In the genomic region with DNA sequence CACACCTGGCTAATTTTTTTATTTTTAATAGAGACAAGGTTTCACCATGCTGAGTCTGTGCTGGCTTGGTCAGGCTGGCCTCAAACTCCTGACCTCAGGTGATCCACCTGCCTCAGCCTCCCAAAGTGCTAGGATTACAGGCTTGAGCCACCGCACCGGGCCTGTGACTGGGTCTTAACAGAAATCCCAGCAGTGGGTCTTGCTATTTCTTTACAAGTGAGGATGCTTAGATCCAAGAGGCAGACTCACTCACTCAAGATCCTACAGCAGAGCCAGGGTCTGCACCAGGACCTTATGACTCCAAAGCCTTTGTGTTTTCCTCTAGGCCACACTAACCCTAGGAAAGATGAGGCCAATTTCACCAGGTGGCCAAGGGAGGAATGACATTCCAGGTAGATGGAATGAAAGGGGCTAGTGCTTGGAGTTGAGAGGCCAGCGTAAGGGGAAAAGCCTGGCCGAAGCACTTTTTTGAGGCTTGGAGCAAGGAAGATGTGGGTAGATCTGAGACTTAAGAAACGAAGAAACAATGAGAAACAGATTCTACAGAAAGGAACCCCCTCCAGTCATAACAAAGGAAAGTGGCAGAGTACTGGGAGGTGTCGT, we compare ENCODE assay signal across 13 cellular contexts. TPM values are rescaled to one million over a fixed set of nuclear protein-coding genes. Genes with fewer than 3 reads are reported as not detected.
DNase-seq lines count a peak whose midpoint lies in the region; ATAC-seq lines count a peak whose summit lies in the region.
"Had no signal": no experiment of that assay in that cellular context is flagged by ENCODE, and none has a peak within 500 bp of the region (broad histone marks: within the 10 kb centered on the region; RNA-seq: fewer than 3 reads in every experiment).

No MANE protein-coding gene starts in this region.

- H3K36me3 ChIP-seq in mesendoderm (ENCODE audit: control insufficient read depth, insufficient read depth, low read length) = no peaks in the 10 kb centered on the region
- H3K36me3 ChIP-seq: BLaER1, uterus had no signal

- no peak for ATAC-seq in activated T-cell treated with anti-CD3 and anti-CD28 coated beads, Interleukin-2, amount 50 U/mL, for 72 hours (replicated peaks in 1 of 2)
- no peak for ATAC-seq in HG03571 (IDR thresholded peaks at IDR 0.05; ENCODE audit: unreplicated experiment)
- ATAC-seq in HG03460 (IDR thresholded peaks at IDR 0.05; ENCODE audit: unreplicated experiment) = no peak
- ATAC-seq: psoas muscle had no signal

- no peak overlapping the region for H3K9ac ChIP-seq in mesendoderm (ENCODE audit: low read length)
- H3K9ac ChIP-seq: BLaER1 had no signal

- H3K4me3 ChIP-seq in mesendoderm (ENCODE audit: low read length) = no peak overlapping the region
- H3K4me3 ChIP-seq: BLaER1, psoas muscle, uterus had no signal

- WGBS in mesendoderm (ENCODE audit: extremely low coverage, insufficient coverage, low lambda C conversion rate) = no CpG with 5 or more reads among the region's 6 CpGs

- H2BK5ac ChIP-seq in mesendoderm (ENCODE audit: low read length) = no peak overlapping the region

- peaks cover 68% of the 10 kb centered on the region for H3K4me1 Mint-ChIP-seq in activated T-cell treated with anti-CD3 and anti-CD28 coated beads, Interleukin-2, amount 50 U/mL, for 72 hours (ENCODE audit: low read depth)

- H3K36me3 Mint-ChIP-seq in activated T-cell treated with anti-CD3 and anti-CD28 coated beads, Interleukin-2, amount 50 U/mL, for 72 hours (ENCODE audit: insufficient read depth in 2 of 2) = peaks cover 0 to 7% of the 10 kb centered on the region in 2 donors

- H3K18ac ChIP-seq in mesendoderm (ENCODE audit: low read length) = no peak overlapping the region

- H2BK15ac ChIP-seq in mesendoderm (replicated peaks; ENCODE audit: low read depth) = no peak overlapping the region

- peak overlapping the region; percentile 7 to 21 for H3K4me3 Mint-ChIP-seq in activated T-cell treated with anti-CD3 and anti-CD28 coated beads, Interleukin-2, amount 50 U/mL, for 72 hours

- no peak overlapping the region for H2BK120ac ChIP-seq in mesendoderm (ENCODE audit: low read depth, low read length)

- H3K27me3 ChIP-seq in mesendoderm (ENCODE audit: insufficient read depth, low read length, poor library complexity) = no peaks in the 10 kb centered on the region
- H3K27me3 ChIP-seq: uterus had no signal

- DNase-seq in stimulated activated CD4-positive, alpha-beta T cell treated with anti-CD3 and anti-CD28 coated beads, Interleukin-4, amount 100 ng/mL, for 1 hour = peak; percentile 1
- no peak for DNase-seq in stimulated activated CD4-positive, alpha-beta T cell treated with anti-CD3 and anti-CD28 coated beads, Interleukin-12 subunit alpha, Interleukin-12 subunit beta, amount 100 ng/mL, for 4 hours
- DNase-seq in activated T-cell treated with anti-CD3 and anti-CD28 coated beads, Interleukin-2, amount 50 U/mL, for 72 hours = no peak
- DNase-seq in mesendoderm (peak; percentile 57), NCI-H345 (lab: John Stamatoyannopoulos, UW) (no peak)
- DNase-seq: activated naive CD4-positive, alpha-beta T cell treated with Interleukin-2 at 50 U/mL for 16 hours; NCI-H2107; stimulated activated CD4-positive, alpha-beta T cell treated with anti-CD3 and anti-CD28 coated beads, Interleukin-1b, Interleukin-23, amount 100 ng/mL, for 48 hours; uterus had no signal

- H3K4me1 ChIP-seq in mesendoderm (ENCODE audit: control insufficient read depth, low read depth, low read length) = no peaks in the 10 kb centered on the region

- no peaks in the 10 kb centered on the region for H3K9me3 Mint-ChIP-seq in activated T-cell treated with anti-CD3 and anti-CD28 coated beads, Interleukin-2, amount 50 U/mL, for 72 hours

- no peak overlapping the region for H3K56ac ChIP-seq in mesendoderm (ENCODE audit: low read length)

- no peak overlapping the region for H4K8ac ChIP-seq in mesendoderm (ENCODE audit: low read depth, low read length)

- no peaks in the 10 kb centered on the region for H3K79me1 ChIP-seq in mesendoderm (ENCODE audit: low read length)

- no peak overlapping the region for H3K4me2 ChIP-seq in mesendoderm (ENCODE audit: low read length)
- H3K4me2 ChIP-seq: BLaER1 had no signal

- H3K23ac ChIP-seq in mesendoderm (ENCODE audit: low read length) = no peak overlapping the region

- no peaks in the 10 kb centered on the region for H3K79me2 ChIP-seq in mesendoderm (ENCODE audit: control insufficient read depth, insufficient read depth, low read length)

- no peak overlapping the region for H3K27ac ChIP-seq in mesendoderm (ENCODE audit: low read depth, low read length)
- H3K27ac ChIP-seq: BLaER1, psoas muscle, uterus had no signal

- no peak overlapping the region for H3K4ac ChIP-seq in mesendoderm (ENCODE audit: low read depth, low read length)

- H4K5ac ChIP-seq in mesendoderm (ENCODE audit: low read length) = no peak overlapping the region

- H3K27me3 Mint-ChIP-seq in activated T-cell treated with anti-CD3 and anti-CD28 coated beads, Interleukin-2, amount 50 U/mL, for 72 hours (ENCODE audit: low read depth) = no peaks in the 10 kb centered on the region

- no peak overlapping the region for H2AK5ac ChIP-seq in mesendoderm (ENCODE audit: low read length)

- peak overlapping the region; percentile 43 for H3K27ac Mint-ChIP-seq in activated T-cell treated with anti-CD3 and anti-CD28 coated beads, Interleukin-2, amount 50 U/mL, for 72 hours

RNA-seq across cellular contexts. Expression of gene STAT5A, which starts 5.7 kb away (rescaled TPM):
- 100 to 1,000 TPM; 243 to 264 TPM for total RNA-seq in activated T-cell treated with anti-CD3 and anti-CD28 coated beads, Interleukin-2, amount 50 U/mL, for 72 hours
- polyA plus RNA-seq in mesendoderm (2013, experiment 1 of 2) = 1.7 TPM
- polyA plus RNA-seq in mesendoderm (2013, experiment 2 of 2) = 1.7 TPM

RNA-seq across cellular contexts. Expression of gene STAT5B, which starts 6.4 kb away (rescaled TPM):
- total RNA-seq in activated T-cell treated with anti-CD3 and anti-CD28 coated beads, Interleukin-2, amount 50 U/mL, for 72 hours = 100 to 1,000 TPM; 252 to 269 TPM
- polyA plus RNA-seq in mesendoderm (2013, experiment 1 of 2) = 24.3 TPM
- 26.6 TPM for polyA plus RNA-seq in mesendoderm (2013, experiment 2 of 2)

Comparison
In these comparisons a context has a peak if more than half of its experiments do, and no peak if none do; other contexts are left out.
1. DNase-seq: peak in stimulated activated CD4-positive, alpha-beta T cell treated with anti-CD3 and anti-CD28 coated beads, Interleukin-4, amount 100 ng/mL, for 1 hour (single experiment) and mesendoderm (single experiment); none in stimulated activated CD4-positive, alpha-beta T cell treated with anti-CD3 and anti-CD28 coated beads, Interleukin-12 subunit alpha, Interleukin-12 subunit beta, amount 100 ng/mL, for 4 hours (single experiment), activated T-cell treated with anti-CD3 and anti-CD28 coated beads, Interleukin-2, amount 50 U/mL, for 72 hours (0 of 2) and NCI-H345 (single experiment).